In genomic region chr7:48179631-48180030, GRCh38 we compare ENCODE assay signal across 22 cellular contexts. TPM values are rescaled to one million over a fixed set of nuclear protein-coding genes. Genes with fewer than 3 reads are reported as not detected.
DNase-seq lines count a peak whose midpoint lies in the region; ATAC-seq and TF ChIP-seq lines count a peak whose summit lies in the region.
"Had no signal": no experiment of that assay in that cellular context is flagged by ENCODE, and none has a peak within 500 bp of the region (broad histone marks: within the 10 kb centered on the region; RNA-seq: fewer than 3 reads in every experiment).

No MANE protein-coding gene starts in this region.

- H3K9me1 ChIP-seq in IMR-90 (ENCODE audit: insufficient read depth, low read length) = peaks cover 14% of the 10 kb centered on the region

- dilution Hi-C loops in IMR-90 (cut with HindIII; ENCODE audit: low sequenced_read_pairs, unreplicated experiment) = no loop called here

- H3K27ac Mint-ChIP-seq in nephron progenitor cell (peak overlapping the region; percentile 19), T-helper 17 cell (no peak overlapping the region)
- H3K27ac Mint-ChIP-seq: CD4-positive, CD25-positive, alpha-beta regulatory T cell; CD8-positive, alpha-beta memory T cell; GM23338; HFFc6 had no signal

- intact Hi-C loops in IMR-90 (cut with micrococcal nuclease) = no loop called here

- H3K4me1 Mint-ChIP-seq in nephron progenitor cell (peaks cover 6% of the 10 kb centered on the region), T-helper 17 cell (no peaks in the 10 kb centered on the region)
- H3K4me1 Mint-ChIP-seq: CD4-positive, CD25-positive, alpha-beta regulatory T cell; CD8-positive, alpha-beta memory T cell had no signal

- H3K4ac ChIP-seq in IMR-90 (ENCODE audit: low read depth, low read length) (no peak overlapping the region), mesenchymal stem cell (ENCODE audit: low read depth in 1 of 2, low read length in 2 of 2) (no peak overlapping the region)

- H4K91ac ChIP-seq in IMR-90 (ENCODE audit: insufficient read depth, low read depth, low read length) (no peak overlapping the region), mesenchymal stem cell (ENCODE audit: low read length) (no peak overlapping the region)

- peaks cover 9% of the 10 kb centered on the region; the same call in 1 of the 2 replicates for H3K4me1 ChIP-seq in IMR-90 (ENCODE audit: control insufficient read depth, insufficient read depth, low read length)
- peaks cover 20 to 21% of the 10 kb centered on the region in 2 experiments for H3K4me1 ChIP-seq in neutrophil (ENCODE audit: control insufficient read depth in 1 of 2, insufficient read depth in 1 of 2, low read depth in 1 of 2, low read length in 1 of 2)
- peaks cover 2% of the 10 kb centered on the region for H3K4me1 ChIP-seq in mesenchymal stem cell (ENCODE audit: control insufficient read depth, insufficient read depth, low read depth, low read length)
- H3K4me1 ChIP-seq: BE2C had no signal

- DNase-seq in IMR-90 (no peak), cerebellar cortex (ENCODE audit: low spot score) (peak; percentile 87), nephron progenitor cell (no peak), T-helper 17 cell (no peak), mesenchymal stem cell (no peak)
- DNase-seq: ACHN; BE2C; CD4-positive, CD25-positive, alpha-beta regulatory T cell; CD8-positive, alpha-beta memory T cell; COR-L47; DMS 273 treated with DMSO at 0.1 percent for 48 hours; DMS53; DND-41; EL; H7; HFFc6 had no signal

- no peaks in the 10 kb centered on the region for H4K20me1 ChIP-seq in IMR-90 (ENCODE audit: insufficient read depth, low read length)

- H3K27me3 Mint-ChIP-seq in nephron progenitor cell (ENCODE audit: low read depth, poor library complexity) = no peaks in the 10 kb centered on the region
- H3K27me3 Mint-ChIP-seq in T-helper 17 cell = peaks cover 11% of the 10 kb centered on the region

- TF ChIP-seq CTCF in IMR-90 (conservative IDR thresholded peaks at IDR 0.05; ENCODE audit: low read depth, low read length) (no peak), nephron progenitor cell (IDR thresholded peaks at IDR 0.05) (no peak), neutrophil (IDR thresholded peaks at IDR 0.05) (no peak)

- CTCF ChIA-PET in IMR-90 (lab: Yijun Ruan, JAX) = no interaction called here

- H4K8ac ChIP-seq in IMR-90 (ENCODE audit: low read depth in 2 of 2, low read length in 2 of 2) = no peak overlapping the region
- no peak overlapping the region for H4K8ac ChIP-seq in mesenchymal stem cell (ENCODE audit: low read length)

- no peak overlapping the region for H2AK9ac ChIP-seq in IMR-90 (replicated peaks; ENCODE audit: low read depth, low read length, poor library complexity)

- POLR2A ChIA-PET in IMR-90 (lab: Charles Lee; ENCODE audit: unreplicated experiment) = no interaction called here

- H3K14ac ChIP-seq in IMR-90 (replicated peaks; ENCODE audit: low read depth, low read length) (no peak overlapping the region), mesenchymal stem cell (ENCODE audit: low read length in 2 of 2) (no peak overlapping the region)

- H3K9me3 ChIP-seq in IMR-90 (ENCODE audit: control insufficient read depth, insufficient read depth, low read length) (no peaks in the 10 kb centered on the region), neutrophil (no peaks in the 10 kb centered on the region), T-helper 17 cell (ENCODE audit: control insufficient read depth, low read length, poor library complexity, severe bottlenecking) (no peaks in the 10 kb centered on the region), mesenchymal stem cell (ENCODE audit: control insufficient read depth, low read length) (no peaks in the 10 kb centered on the region)
- H3K9me3 ChIP-seq: BE2C had no signal

- H3K4me3 Mint-ChIP-seq in nephron progenitor cell = no peak overlapping the region
- no peak overlapping the region for H3K4me3 Mint-ChIP-seq in T-helper 17 cell
- H3K4me3 Mint-ChIP-seq: CD4-positive, CD25-positive, alpha-beta regulatory T cell; CD8-positive, alpha-beta memory T cell; GM23338; HFFc6 had no signal

- TF ChIP-seq POLR2A in IMR-90 (IDR thresholded peaks at IDR 0.05; ENCODE audit: low read depth, low read length) = no peak

- H2BK120ac ChIP-seq in IMR-90 (ENCODE audit: low read depth, low read length) (peak overlapping the region; percentile 49; the same call in 1 of the 2 replicates), mesenchymal stem cell (ENCODE audit: low read depth, low read length) (no peak overlapping the region)

- peak overlapping the region; percentile 14; the same call in 1 of the 2 replicates for H2AK5ac ChIP-seq in IMR-90 (ENCODE audit: low read depth, low read length)
- H2AK5ac ChIP-seq in mesenchymal stem cell (ENCODE audit: low read length, severe bottlenecking) = no peak overlapping the region

- no peak overlapping the region for H2BK15ac ChIP-seq in IMR-90 (ENCODE audit: low read depth, low read length)
- no peak overlapping the region for H2BK15ac ChIP-seq in mesenchymal stem cell (ENCODE audit: low read depth, poor library complexity, severe bottlenecking)

- H2BK5ac ChIP-seq in IMR-90 (ENCODE audit: low read depth, low read length, poor library complexity, severe bottlenecking) (no peak overlapping the region), mesenchymal stem cell (ENCODE audit: low read depth, low read length, poor library complexity, severe bottlenecking) (no peak overlapping the region)

- no peak overlapping the region for H2BK12ac ChIP-seq in mesenchymal stem cell (ENCODE audit: low read length in 2 of 2)

- H3K18ac ChIP-seq in IMR-90 (ENCODE audit: low read depth, low read length) (no peak overlapping the region), mesenchymal stem cell (ENCODE audit: low read depth in 1 of 2, low read length in 2 of 2) (no peak overlapping the region)

- no peak overlapping the region for H3K4me2 ChIP-seq in IMR-90 (ENCODE audit: low read depth, low read length)
- H3K4me2 ChIP-seq in mesenchymal stem cell (ENCODE audit: low read length, poor library complexity, severe bottlenecking) = no peak overlapping the region
- H3K4me2 ChIP-seq: GM23338 had no signal

- H3K27me3 ChIP-seq in IMR-90 (ENCODE audit: control insufficient read depth, insufficient read depth, low read length) (no peaks in the 10 kb centered on the region), neutrophil (no peaks in the 10 kb centered on the region), mesenchymal stem cell (ENCODE audit: control insufficient read depth in 1 of 2, insufficient read depth in 1 of 2, low read length in 2 of 2) (no peaks in the 10 kb centered on the region)
- H3K27me3 ChIP-seq: BE2C had no signal

- no peaks in the 10 kb centered on the region for H3K36me3 Mint-ChIP-seq in nephron progenitor cell (ENCODE audit: low read depth)
- H3K36me3 Mint-ChIP-seq in T-helper 17 cell (ENCODE audit: low read depth) = no peaks in the 10 kb centered on the region
- H3K36me3 Mint-ChIP-seq: CD4-positive, CD25-positive, alpha-beta regulatory T cell; CD8-positive, alpha-beta memory T cell had no signal

- no peak overlapping the region for H3K27ac ChIP-seq in IMR-90 (ENCODE audit: insufficient read depth, low read length)
- peak overlapping the region; percentile 55 for H3K27ac ChIP-seq in neutrophil
- no peak overlapping the region for H3K27ac ChIP-seq in mesenchymal stem cell (ENCODE audit: low read length, poor library complexity, severe bottlenecking)

- H3K9ac ChIP-seq in IMR-90 (ENCODE audit: low read depth, low read length) = no peak overlapping the region
- no peak overlapping the region for H3K9ac ChIP-seq in mesenchymal stem cell (ENCODE audit: low read length)

- H3K4me3 ChIP-seq in IMR-90 (ENCODE audit: insufficient read depth, low read depth, low read length) = no peak overlapping the region
- no peak overlapping the region for H3K4me3 ChIP-seq in neutrophil (ENCODE audit: low read depth in 1 of 2, low read length in 1 of 2)
- no peak overlapping the region for H3K4me3 ChIP-seq in mesenchymal stem cell (ENCODE audit: insufficient read depth in 1 of 2, low read depth in 1 of 2, low read length in 2 of 2)
- H3K4me3 ChIP-seq: GM23338 had no signal

- H3K9me3 Mint-ChIP-seq in nephron progenitor cell = no peaks in the 10 kb centered on the region
- H3K9me3 Mint-ChIP-seq: CD4-positive, CD25-positive, alpha-beta regulatory T cell; CD8-positive, alpha-beta memory T cell; GM23338; HFFc6 had no signal

- BruUV-seq in IMR-90 (replicated peaks; lab: Mats Ljungman, UMichigan) = no TSS peak

- no peak overlapping the region for H3K56ac ChIP-seq in IMR-90 (ENCODE audit: extremely low read depth, insufficient read depth, low read length)

- 92% methylated on average over 2 of the region's 8 CpGs; no CpG with 5 or more reads in 1 of the 2 experiments for WGBS in IMR-90 (ENCODE audit: extremely low coverage in 2 of 2, insufficient read length in 1 of 2), 2 experiments
- WGBS in mesenchymal stem cell = 83% methylated on average over 8 of the region's 8 CpGs

- TF ChIP-seq RAD21 in IMR-90 (IDR thresholded peaks at IDR 0.05; ENCODE audit: low read length) = no peak

- H4K5ac ChIP-seq in IMR-90 (ENCODE audit: low read depth, low read length) = no peak overlapping the region

- H2AFZ ChIP-seq in IMR-90 (replicated peaks; ENCODE audit: low read length, poor library complexity) = peak overlapping the region; percentile 12
- H2AFZ ChIP-seq in mesenchymal stem cell (ENCODE audit: low read depth, low read length) = no peak overlapping the region
- H2AFZ ChIP-seq: GM23338 had no signal

- in situ Hi-C loops in IMR-90 (cut with MboI; ENCODE audit: low sequenced_read_pairs) = no loop called here

- peak overlapping the region; percentile 39; the same call in 1 of the 2 replicates for H2BK20ac ChIP-seq in IMR-90 (ENCODE audit: low read depth, low read length)

- no peaks in the 10 kb centered on the region for H3K79me1 ChIP-seq in IMR-90 (ENCODE audit: low read depth in 1 of 2, low read length in 2 of 2)
- no peaks in the 10 kb centered on the region for H3K79me1 ChIP-seq in mesenchymal stem cell (replicated peaks; ENCODE audit: low read length, poor library complexity, severe bottlenecking)

- H3K23ac ChIP-seq in IMR-90 (ENCODE audit: low read depth, low read length) (no peak overlapping the region), mesenchymal stem cell (ENCODE audit: low read length in 2 of 2) (no peak overlapping the region)

- H3K36me3 ChIP-seq in IMR-90 (ENCODE audit: control insufficient read depth, insufficient read depth, low read length) (no peaks in the 10 kb centered on the region), neutrophil (peaks cover 24% of the 10 kb centered on the region), mesenchymal stem cell (ENCODE audit: control insufficient read depth in 1 of 2, insufficient read depth in 2 of 2, low read depth in 1 of 2, low read length in 2 of 2) (no peaks in the 10 kb centered on the region)
- H3K36me3 ChIP-seq: BE2C had no signal

- ATAC-seq in IMR-90 (ENCODE audit: low read depth) (no peak), GM19023 (IDR thresholded peaks at IDR 0.05; ENCODE audit: unreplicated experiment) (no peak), GM21423 (IDR thresholded peaks at IDR 0.05; ENCODE audit: unreplicated experiment) (no peak), T-helper 17 cell (no peak)
- ATAC-seq: GM23338, HCT116, HepG2 had no signal

RNA-seq across cellular contexts. Expression of gene ABCA13, which starts 8.4 kb away (rescaled TPM):
- total RNA-seq in IMR-90 (2012; rRNA removed) = under 0.01 TPM in 2 replicates
- polyA plus RNA-seq in IMR-90 (2012; rRNA removed) = 0.04 and 0.07 TPM in 2 replicates
- 0.01 and 0.02 TPM in 2 replicates for polyA plus RNA-seq in IMR-90 (2012; cell fraction: cytosol; rRNA removed)
- 0.01 and 0.06 TPM in 2 replicates for polyA plus RNA-seq in IMR-90 (2012; cell fraction: nucleus; rRNA removed; ENCODE audit: low replicate concordance)
- not detected for total RNA-seq in T-helper 17 cell
- polyA plus RNA-seq in mesenchymal stem cell (2013, experiment 1 of 2) = 0.01 TPM
- polyA plus RNA-seq in mesenchymal stem cell (2013, experiment 2 of 2) = not detected
- total RNA-seq: CD8-positive, alpha-beta memory T cell; H7; HepG2 had no signal
- polyA plus RNA-seq: CD4-positive, CD25-positive, alpha-beta regulatory T cell; CD8-positive, alpha-beta memory T cell; GM23338 had no signal
